ENCODE assay signal across 14 cellular contexts in the genomic region with DNA sequence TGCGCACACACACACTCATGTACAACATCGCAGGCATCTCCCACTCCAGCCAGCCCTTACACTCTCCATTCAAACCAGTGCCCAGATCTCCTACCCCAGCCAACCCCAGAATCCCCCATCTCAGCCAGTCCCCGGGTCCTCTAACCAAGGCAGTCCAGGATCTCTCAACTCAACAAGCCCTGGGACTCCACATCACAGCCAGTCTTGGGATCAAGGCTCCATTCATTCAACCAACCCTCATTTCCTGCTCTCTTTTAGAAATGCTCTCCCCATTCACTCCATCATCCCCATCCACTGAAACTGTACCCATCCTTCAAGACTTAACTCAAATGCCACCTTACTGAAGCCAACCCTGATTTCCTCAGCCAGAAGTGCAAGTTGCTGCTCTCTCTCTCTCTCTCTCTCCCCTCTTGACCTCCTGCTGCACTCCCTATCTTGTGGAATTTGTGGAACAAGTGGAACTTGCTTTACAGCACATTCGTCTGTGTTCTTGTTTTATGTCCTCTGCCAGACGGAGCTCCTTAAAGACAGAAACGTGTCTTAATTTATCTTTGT. TPM values are rescaled to one million over a fixed set of nuclear protein-coding genes. Genes with fewer than 3 reads are reported as not detected.
DNase-seq lines count a peak whose midpoint lies in the region; ATAC-seq and TF ChIP-seq lines count a peak whose summit lies in the region.
"Had no signal": no experiment of that assay in that cellular context is flagged by ENCODE, and none has a peak within 500 bp of the region (broad histone marks: within the 10 kb centered on the region; RNA-seq: fewer than 3 reads in every experiment).

No MANE protein-coding gene starts in this region.

- H3K27me3 ChIP-seq in CD8-positive, alpha-beta T cell (ENCODE audit: insufficient read depth, low read length): peaks cover 7% of the 10 kb centered on the region
- H3K27me3 ChIP-seq in adrenal gland: peaks cover 48% of the 10 kb centered on the region
- H3K27me3 ChIP-seq: testis had no signal

- CTCF ChIA-PET in CD8-positive, alpha-beta T cell (lab: Charles Lee): interaction anchor here (1.6 kb wide), 1 partner anchor 38 kb away, joined by 3 read pairs; no protein-coding TSS in a partner anchor

- POLR2A ChIA-PET in CD8-positive, alpha-beta T cell (lab: Charles Lee): no interaction called here

- peaks cover 14% of the 10 kb centered on the region for H3K4me1 Mint-ChIP-seq in CD8-positive, alpha-beta T cell (ENCODE audit: low read depth)
- H3K4me1 Mint-ChIP-seq in HFFc6 (ENCODE audit: low read depth) (peaks cover 37% of the 10 kb centered on the region), nephron progenitor cell (peaks cover 27% of the 10 kb centered on the region)
- H3K4me1 Mint-ChIP-seq in central memory CD8-positive, alpha-beta T cell: peaks cover 23% of the 10 kb centered on the region

- no peaks in the 10 kb centered on the region for H3K9me3 Mint-ChIP-seq in CD8-positive, alpha-beta T cell
- H3K9me3 Mint-ChIP-seq in HFFc6 (no peaks in the 10 kb centered on the region), nephron progenitor cell (peaks cover 72% of the 10 kb centered on the region)
- H3K9me3 Mint-ChIP-seq in central memory CD8-positive, alpha-beta T cell: no peaks in the 10 kb centered on the region

- 8 to 23% (median 20%) methylated on average over 4 to 6 of the region's 6 CpGs for WGBS in adrenal gland, 4 donors

- H3K36me3 ChIP-seq in CD8-positive, alpha-beta T cell (ENCODE audit: insufficient read depth, low read length): no peaks in the 10 kb centered on the region
- no peaks in the 10 kb centered on the region for H3K36me3 ChIP-seq in adrenal gland (replicated peaks in 1 of 2)

- ATAC-seq in CD8-positive, alpha-beta T cell: no peak
- ATAC-seq in central memory CD8-positive, alpha-beta T cell (replicated peaks; ENCODE audit: extremely low read depth, poor library complexity, severe bottlenecking): no peak
- ATAC-seq in GM21390 (IDR thresholded peaks at IDR 0.05; ENCODE audit: unreplicated experiment): no peak

- no peak for DNase-seq in CD8-positive, alpha-beta T cell
- DNase-seq in HFFc6 (no peak), nephron progenitor cell (no peak), adrenal gland (no peak), caudate nucleus (lab: John Stamatoyannopoulos, UW) (no peak)
- DNase-seq in central memory CD8-positive, alpha-beta T cell (ENCODE audit: low spot score in 2 of 2): no peak
- DNase-seq: effector CD8-positive, alpha-beta T cell; foreskin melanocyte; GF-D8; NCI-H1105; NCI-H446 treated with DMSO at 0.1 percent for 48 hours; OCI-M1; testis had no signal

- H3K4me3 ChIP-seq in CD8-positive, alpha-beta T cell (ENCODE audit: low read depth, low read length): no peak overlapping the region
- H3K4me3 ChIP-seq in adrenal gland: no peak overlapping the region
- H3K4me3 ChIP-seq: testis had no signal

- TF ChIP-seq CTCF in CD8-positive, alpha-beta T cell (IDR thresholded peaks at IDR 0.05): no peak
- TF ChIP-seq CTCF in HFFc6 (IDR thresholded peaks at IDR 0.05) (no peak), nephron progenitor cell (IDR thresholded peaks at IDR 0.05) (no peak), adrenal gland (IDR thresholded peaks at IDR 0.05) (no peak)

- H3K9me3 ChIP-seq in CD8-positive, alpha-beta T cell (ENCODE audit: low read length): no peaks in the 10 kb centered on the region
- no peaks in the 10 kb centered on the region for H3K9me3 ChIP-seq in adrenal gland (replicated peaks in 1 of 3)
- H3K9me3 ChIP-seq: testis had no signal

- peaks cover 40% of the 10 kb centered on the region for H3K27me3 Mint-ChIP-seq in CD8-positive, alpha-beta T cell (ENCODE audit: low read depth)
- H3K27me3 Mint-ChIP-seq in HFFc6 (ENCODE audit: insufficient read depth) (peaks cover 17% of the 10 kb centered on the region), nephron progenitor cell (ENCODE audit: low read depth, poor library complexity) (peaks cover 90% of the 10 kb centered on the region)
- H3K27me3 Mint-ChIP-seq in central memory CD8-positive, alpha-beta T cell: peaks cover 42% of the 10 kb centered on the region

- no peak for TF ChIP-seq POLR2A in adrenal gland (IDR thresholded peaks at IDR 0.05)

- H3K27ac Mint-ChIP-seq in CD8-positive, alpha-beta T cell: no peak overlapping the region
- H3K27ac Mint-ChIP-seq in HFFc6: no peak overlapping the region
- peak overlapping the region; percentile 36 for H3K27ac Mint-ChIP-seq in central memory CD8-positive, alpha-beta T cell (ENCODE audit: low read depth)
- H3K27ac Mint-ChIP-seq in nephron progenitor cell: no peak overlapping the region

- intact Hi-C loops in CD8-positive, alpha-beta T cell (cut with DNase I, micrococcal nuclease): no loop called here
- intact Hi-C loops in adrenal gland (cut with DNase I): loop anchor here in 1 of 2 donors (10.0 kb wide), 1 partner anchor 123 kb away; no protein-coding TSS in a partner anchor

- H3K4me1 ChIP-seq in CD8-positive, alpha-beta T cell (ENCODE audit: insufficient read depth, low read length): peaks cover 9% of the 10 kb centered on the region
- peaks cover 3 to 6% of the 10 kb centered on the region in 2 donors for H3K4me1 ChIP-seq in adrenal gland (replicated peaks in 1 of 2)
- H3K4me1 ChIP-seq: testis had no signal

- H3K36me3 Mint-ChIP-seq in CD8-positive, alpha-beta T cell: no peaks in the 10 kb centered on the region
- H3K36me3 Mint-ChIP-seq in HFFc6 (ENCODE audit: low read depth) (no peaks in the 10 kb centered on the region), nephron progenitor cell (ENCODE audit: low read depth) (no peaks in the 10 kb centered on the region)
- H3K36me3 Mint-ChIP-seq in central memory CD8-positive, alpha-beta T cell (ENCODE audit: insufficient read depth): peaks cover 2% of the 10 kb centered on the region

- no peak overlapping the region for H3K27ac ChIP-seq in CD8-positive, alpha-beta T cell (ENCODE audit: low read depth, low read length)
- H3K27ac ChIP-seq in adrenal gland (no peak overlapping the region), caudate nucleus (ENCODE audit: low read depth, low read length) (no peak overlapping the region)
- H3K27ac ChIP-seq: testis had no signal

- peak overlapping the region; percentile 77 for H3K4me3 Mint-ChIP-seq in CD8-positive, alpha-beta T cell
- H3K4me3 Mint-ChIP-seq in HFFc6: peak overlapping the region; percentile 48
- H3K4me3 Mint-ChIP-seq in central memory CD8-positive, alpha-beta T cell: peak overlapping the region; percentile 81
- H3K4me3 Mint-ChIP-seq in nephron progenitor cell: peak overlapping the region; percentile 65

RNA-seq across cellular contexts. Expression of gene IQSEC2, which starts 40.6 kb away (rescaled TPM):
- total RNA-seq in CD8-positive, alpha-beta T cell: 1 to 10 TPM in 1 of 2 experiments, under 1 TPM in 1; 0.78 to 1.0 TPM
- total RNA-seq in HFFc6 (2021; fragmentation: NEBNext Ultra II Directional; extraction: Animal tissue kit (Norgen Biotek cat#: 25700)): 10 to 100 TPM; 16.4 to 22.8 (median 20.0) TPM
- 10 to 100 TPM; 15.0 to 56.1 (median 37.8) TPM for total RNA-seq in adrenal gland
- 10 to 100 TPM; 18.4 to 67.9 (median 58.3) TPM for polyA plus RNA-seq in adrenal gland

Comparison
In these comparisons a context has a peak if more than half of its experiments do, and no peak if none do; other contexts are left out.
1. RNA of gene IQSEC2, which starts 40.6 kb away (total RNA-seq): 15.0 to 56.1 TPM in adrenal gland and 16.4 to 22.8 TPM in HFFc6; 0.78 to 1.0 TPM in CD8-positive, alpha-beta T cell; every median in the first group is over 4 times any median in the second.
2. Peak in every context shown above with its lines, with median percentiles within 50 percentile points of each other: H3K4me3 Mint-ChIP-seq.